ENCODE assay signal across 1 cellular context in genomic region chr17:49106366-49107210, GRCh38.
A peak's percentile ranks its signal among the peaks of the same experiment; 100 is the strongest.
TF ChIP-seq lines count a peak whose summit lies in the region.

No MANE protein-coding gene starts in this region.

TF ChIP-seq in HepG2, 621 proteins besides CTCF, POLR2A, EP300 and RAD21 (continued from another document and continues in another):
- TF ChIP-seq, protein P1, sequence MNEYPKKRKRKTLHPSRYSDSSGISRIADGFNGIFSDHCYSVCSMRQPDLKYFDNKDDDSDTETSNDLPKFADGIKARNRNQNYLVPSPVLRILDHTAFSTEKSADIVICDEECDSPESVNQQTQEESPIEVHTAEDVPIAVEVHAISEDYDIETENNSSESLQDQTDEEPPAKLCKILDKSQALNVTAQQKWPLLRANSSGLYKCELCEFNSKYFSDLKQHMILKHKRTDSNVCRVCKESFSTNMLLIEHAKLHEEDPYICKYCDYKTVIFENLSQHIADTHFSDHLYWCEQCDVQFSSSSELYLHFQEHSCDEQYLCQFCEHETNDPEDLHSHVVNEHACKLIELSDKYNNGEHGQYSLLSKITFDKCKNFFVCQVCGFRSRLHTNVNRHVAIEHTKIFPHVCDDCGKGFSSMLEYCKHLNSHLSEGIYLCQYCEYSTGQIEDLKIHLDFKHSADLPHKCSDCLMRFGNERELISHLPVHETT (CRISPR knock-in tag; conservative IDR thresholded peaks at IDR 0.05): 0 out of 2 replicates have a peak, but pooled peaks have one; percentile 39
- TF ChIP-seq, protein P2, sequence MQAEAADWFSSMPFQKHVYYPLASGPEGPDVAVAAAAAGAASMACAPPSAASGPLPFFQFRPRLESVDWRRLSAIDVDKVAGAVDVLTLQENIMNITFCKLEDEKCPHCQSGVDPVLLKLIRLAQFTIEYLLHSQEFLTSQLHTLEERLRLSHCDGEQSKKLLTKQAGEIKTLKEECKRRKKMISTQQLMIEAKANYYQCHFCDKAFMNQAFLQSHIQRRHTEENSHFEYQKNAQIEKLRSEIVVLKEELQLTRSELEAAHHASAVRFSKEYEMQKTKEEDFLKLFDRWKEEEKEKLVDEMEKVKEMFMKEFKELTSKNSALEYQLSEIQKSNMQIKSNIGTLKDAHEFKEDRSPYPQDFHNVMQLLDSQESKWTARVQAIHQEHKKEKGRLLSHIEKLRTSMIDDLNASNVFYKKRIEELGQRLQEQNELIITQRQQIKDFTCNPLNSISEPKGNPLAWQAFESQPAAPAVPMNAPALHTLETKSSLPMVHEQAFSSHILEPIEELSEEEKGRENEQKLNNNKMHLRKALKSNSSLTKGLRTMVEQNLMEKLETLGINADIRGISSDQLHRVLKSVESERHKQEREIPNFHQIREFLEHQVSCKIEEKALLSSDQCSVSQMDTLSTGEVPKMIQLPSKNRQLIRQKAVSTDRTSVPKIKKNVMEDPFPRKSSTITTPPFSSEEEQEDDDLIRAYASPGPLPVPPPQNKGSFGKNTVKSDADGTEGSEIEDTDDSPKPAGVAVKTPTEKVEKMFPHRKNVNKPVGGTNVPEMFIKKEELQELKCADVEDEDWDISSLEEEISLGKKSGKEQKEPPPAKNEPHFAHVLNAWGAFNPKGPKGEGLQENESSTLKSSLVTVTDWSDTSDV (CRISPR knock-in tag; IDR thresholded peaks at IDR 0.05): no peak
- TF ChIP-seq ZNF770 (CRISPR knock-in tag; IDR thresholded peaks at IDR 0.05): no peak
- peak; percentile 74; the same call in 1 of the 2 replicates for TF ChIP-seq HOMEZ (CRISPR knock-in tag; IDR thresholded peaks at IDR 0.05; ENCODE audit: low read depth)
- TF ChIP-seq, protein P3, sequence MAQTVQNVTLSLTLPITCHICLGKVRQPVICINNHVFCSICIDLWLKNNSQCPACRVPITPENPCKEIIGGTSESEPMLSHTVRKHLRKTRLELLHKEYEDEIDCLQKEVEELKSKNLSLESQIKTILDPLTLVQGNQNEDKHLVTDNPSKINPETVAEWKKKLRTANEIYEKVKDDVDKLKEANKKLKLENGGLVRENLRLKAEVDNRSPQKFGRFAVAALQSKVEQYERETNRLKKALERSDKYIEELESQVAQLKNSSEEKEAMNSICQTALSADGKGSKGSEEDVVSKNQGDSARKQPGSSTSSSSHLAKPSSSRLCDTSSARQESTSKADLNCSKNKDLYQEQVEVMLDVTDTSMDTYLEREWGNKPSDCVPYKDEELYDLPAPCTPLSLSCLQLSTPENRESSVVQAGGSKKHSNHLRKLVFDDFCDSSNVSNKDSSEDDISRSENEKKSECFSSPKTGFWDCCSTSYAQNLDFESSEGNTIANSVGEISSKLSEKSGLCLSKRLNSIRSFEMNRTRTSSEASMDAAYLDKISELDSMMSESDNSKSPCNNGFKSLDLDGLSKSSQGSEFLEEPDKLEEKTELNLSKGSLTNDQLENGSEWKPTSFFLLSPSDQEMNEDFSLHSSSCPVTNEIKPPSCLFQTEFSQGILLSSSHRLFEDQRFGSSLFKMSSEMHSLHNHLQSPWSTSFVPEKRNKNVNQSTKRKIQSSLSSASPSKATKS (CRISPR knock-in tag; IDR thresholded peaks at IDR 0.05): no peak
- no peak for TF ChIP-seq CENPT (CRISPR knock-in tag; IDR thresholded peaks at IDR 0.05; ENCODE audit: low read depth)
- TF ChIP-seq SP5 (CRISPR knock-in tag; IDR thresholded peaks at IDR 0.05; ENCODE audit: borderline replicate concordance, low read depth): no peak
- peak; percentile 41; the same call in 1 of the 2 replicates for TF ChIP-seq MAFF (IDR thresholded peaks at IDR 0.05; ENCODE audit: low read depth, low read length)
- peak; percentile 90 for TF ChIP-seq MIXL1 (CRISPR knock-in tag; IDR thresholded peaks at IDR 0.05)
- no peak for TF ChIP-seq ZFAT (CRISPR knock-in tag; conservative IDR thresholded peaks at IDR 0.05)
- peak; percentile 37; the same call in 1 of the 2 replicates for TF ChIP-seq ZFY (CRISPR knock-in tag; IDR thresholded peaks at IDR 0.05)
- no peak for TF ChIP-seq SRSF4 (IDR thresholded peaks at IDR 0.05; ENCODE audit: low read depth, low read length, poor library complexity, severe bottlenecking)
- TF ChIP-seq, protein P4, sequence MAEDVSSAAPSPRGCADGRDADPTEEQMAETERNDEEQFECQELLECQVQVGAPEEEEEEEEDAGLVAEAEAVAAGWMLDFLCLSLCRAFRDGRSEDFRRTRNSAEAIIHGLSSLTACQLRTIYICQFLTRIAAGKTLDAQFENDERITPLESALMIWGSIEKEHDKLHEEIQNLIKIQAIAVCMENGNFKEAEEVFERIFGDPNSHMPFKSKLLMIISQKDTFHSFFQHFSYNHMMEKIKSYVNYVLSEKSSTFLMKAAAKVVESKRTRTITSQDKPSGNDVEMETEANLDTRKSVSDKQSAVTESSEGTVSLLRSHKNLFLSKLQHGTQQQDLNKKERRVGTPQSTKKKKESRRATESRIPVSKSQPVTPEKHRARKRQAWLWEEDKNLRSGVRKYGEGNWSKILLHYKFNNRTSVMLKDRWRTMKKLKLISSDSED (CRISPR knock-in tag; IDR thresholded peaks at IDR 0.05): no peak
- peak; percentile 69 for TF ChIP-seq SAP130 (CRISPR knock-in tag; IDR thresholded peaks at IDR 0.05; ENCODE audit: low read depth)
- no peak for TF ChIP-seq KAT2B (IDR thresholded peaks at IDR 0.05; ENCODE audit: borderline replicate concordance, low read depth, low read length)
- TF ChIP-seq THRA (CRISPR knock-in tag; IDR thresholded peaks at IDR 0.05; ENCODE audit: borderline replicate concordance): peak; percentile 94; the same call in 1 of the 2 replicates
- TF ChIP-seq ZBTB7B (CRISPR knock-in tag; IDR thresholded peaks at IDR 0.05): peak; percentile 82; the same call in 1 of the 2 replicates
- TF ChIP-seq HNF1B (CRISPR knock-in tag; IDR thresholded peaks at IDR 0.05): peak; percentile 82
- peak; percentile 97 for TF ChIP-seq ZNF644 (CRISPR knock-in tag; IDR thresholded peaks at IDR 0.05; ENCODE audit: low read depth)
- no peak for TF ChIP-seq ZNF790 (CRISPR knock-in tag; IDR thresholded peaks at IDR 0.05; ENCODE audit: borderline replicate concordance)
- no peak for TF ChIP-seq ZNF83 (CRISPR knock-in tag; IDR thresholded peaks at IDR 0.05; ENCODE audit: borderline replicate concordance)
- no peak for TF ChIP-seq ZNF337 (CRISPR knock-in tag; IDR thresholded peaks at IDR 0.05; ENCODE audit: borderline replicate concordance, low read depth)
- TF ChIP-seq PLRG1 (conservative IDR thresholded peaks at IDR 0.05): no peak
- TF ChIP-seq, protein P5, sequence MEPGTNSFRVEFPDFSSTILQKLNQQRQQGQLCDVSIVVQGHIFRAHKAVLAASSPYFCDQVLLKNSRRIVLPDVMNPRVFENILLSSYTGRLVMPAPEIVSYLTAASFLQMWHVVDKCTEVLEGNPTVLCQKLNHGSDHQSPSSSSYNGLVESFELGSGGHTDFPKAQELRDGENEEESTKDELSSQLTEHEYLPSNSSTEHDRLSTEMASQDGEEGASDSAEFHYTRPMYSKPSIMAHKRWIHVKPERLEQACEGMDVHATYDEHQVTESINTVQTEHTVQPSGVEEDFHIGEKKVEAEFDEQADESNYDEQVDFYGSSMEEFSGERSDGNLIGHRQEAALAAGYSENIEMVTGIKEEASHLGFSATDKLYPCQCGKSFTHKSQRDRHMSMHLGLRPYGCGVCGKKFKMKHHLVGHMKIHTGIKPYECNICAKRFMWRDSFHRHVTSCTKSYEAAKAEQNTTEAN (CRISPR knock-in tag; conservative IDR thresholded peaks at IDR 0.05): no peak
- TF ChIP-seq FOSL2 (CRISPR knock-in tag; IDR thresholded peaks at IDR 0.05): peak; percentile 98
- TF ChIP-seq ZKSCAN8 (CRISPR knock-in tag; IDR thresholded peaks at IDR 0.05; ENCODE audit: borderline replicate concordance): peak; percentile 91; the same call in 1 of the 2 replicates
